Comparison of ENCODE assay signal across 30 cellular contexts in the genomic region with DNA sequence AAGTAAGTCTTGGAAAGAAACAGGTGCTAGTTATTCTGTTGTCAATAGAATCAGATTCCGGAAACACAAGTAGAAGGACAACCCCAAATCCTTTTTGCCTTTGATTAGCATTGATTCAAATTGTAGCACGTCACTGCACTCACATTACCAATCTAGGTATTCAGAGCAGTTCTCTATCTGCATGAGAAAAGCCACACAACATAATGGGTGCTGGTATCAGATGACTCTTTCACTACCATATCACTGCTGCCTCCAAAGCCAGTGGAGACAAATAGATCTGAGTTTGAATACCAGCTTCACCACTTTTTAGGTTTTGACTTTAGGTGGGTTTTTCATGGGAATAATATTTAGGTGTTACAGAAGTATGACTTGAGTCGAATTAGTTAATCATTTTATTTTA.
"Had no signal": no experiment of that assay in that cellular context is flagged by ENCODE, and none has a peak within 500 bp of the region (broad histone marks: within the 10 kb centered on the region; RNA-seq: fewer than 3 reads in every experiment).

No MANE protein-coding gene starts in this region.

- H3K4me3 ChIP-seq: gastrocnemius medialis, ovary, right lobe of liver, thoracic aorta, vagina had no signal

- H3K36me3 Mint-ChIP-seq: stimulated activated effector memory CD8-positive, alpha-beta T cell treated with anti-CD3 and anti-CD28 coated beads, Interleukin-12 subunit alpha, Interleukin-12 subunit beta, amount 100 ng/mL, for 72 hours had no signal

- H3K27ac Mint-ChIP-seq: activated CD4-positive, alpha-beta memory T cell treated with anti-CD3 and anti-CD28 coated beads, Interleukin-2, amount 10 ng/mL, durations not matched to agents 7 days and 5 days; activated CD4-positive, alpha-beta T cell treated with anti-CD3 and anti-CD28 coated beads, Interleukin-2, amount 10 ng/mL, durations not matched to agents 7 days and 5 days; activated naive CD4-positive, alpha-beta T cell treated with anti-CD3 and anti-CD28 coated beads, Interleukin-2, amount 50 U/mL, for 24 hours; activated naive CD8-positive, alpha-beta T cell treated with anti-CD3 and anti-CD28 coated beads, Interleukin-2, amount 50 U/mL, for 24 hours; activated T-helper 17 cell treated with anti-CD3 and anti-CD28 coated beads, Interleukin-2, amount 50 U/mL, for 72 hours; effector memory CD8-positive, alpha-beta T cell; nephron; progenitor cell of endocrine pancreas; stimulated activated effector memory CD8-positive, alpha-beta T cell treated with anti-CD3 and anti-CD28 coated beads, Interleukin-12 subunit alpha, Interleukin-12 subunit beta, amount 100 ng/mL, for 72 hours; stimulated activated naive CD8-positive, alpha-beta T cell treated with anti-CD3 and anti-CD28 coated beads, Interleukin-15, Interleukin-2, amounts not matched to agents 100 ng/mL and 50 ng/mL, for 24 hours had no signal

- H3K4me3 Mint-ChIP-seq: activated CD4-positive, alpha-beta memory T cell treated with anti-CD3 and anti-CD28 coated beads, Interleukin-2, amount 10 ng/mL, durations not matched to agents 7 days and 5 days; activated CD4-positive, alpha-beta T cell treated with anti-CD3 and anti-CD28 coated beads, Interleukin-2, amount 10 ng/mL, durations not matched to agents 7 days and 5 days; activated naive CD4-positive, alpha-beta T cell treated with anti-CD3 and anti-CD28 coated beads, Interleukin-2, amount 50 U/mL, for 24 hours; activated naive CD8-positive, alpha-beta T cell treated with anti-CD3 and anti-CD28 coated beads, Interleukin-2, amount 50 U/mL, for 24 hours; activated T-cell treated with anti-CD3 and anti-CD28 coated beads, Interleukin-2, amount 50 U/mL, for 4 hours; activated T-helper 17 cell treated with anti-CD3 and anti-CD28 coated beads, Interleukin-2, amount 50 U/mL, for 72 hours; effector memory CD8-positive, alpha-beta T cell; nephron; stimulated activated effector memory CD8-positive, alpha-beta T cell treated with anti-CD3 and anti-CD28 coated beads, Interleukin-12 subunit alpha, Interleukin-12 subunit beta, amount 100 ng/mL, for 72 hours; stimulated activated naive CD8-positive, alpha-beta T cell treated with anti-CD3 and anti-CD28 coated beads, Interleukin-15, Interleukin-2, amounts not matched to agents 100 ng/mL and 50 ng/mL, for 24 hours had no signal

- DNase-seq: activated CD4-positive, alpha-beta memory T cell treated with anti-CD3 and anti-CD28 coated beads, Interleukin-2, amount 10 ng/mL, durations not matched to agents 7 days and 5 days; activated CD4-positive, alpha-beta T cell treated with anti-CD3 and anti-CD28 coated beads for 1 hour; activated CD4-positive, alpha-beta T cell treated with anti-CD3 and anti-CD28 coated beads, Interleukin-2, amount 10 ng/mL, durations not matched to agents 7 days and 5 days; activated naive CD8-positive, alpha-beta T cell treated with anti-CD3 and anti-CD28 coated beads, Interleukin-2, amount 50 U/mL, for 24 hours; activated T-cell treated with anti-CD3 and anti-CD28 coated beads, Interleukin-2, amount 50 U/mL, for 4 hours; amygdala; caudate nucleus; cortex of kidney; effector memory CD8-positive, alpha-beta T cell; erythroblast; gastrocnemius medialis; glutamatergic neuron; left cardiac atrium; left ventricle myocardium superior; ovary; right lobe of liver; stimulated activated CD4-positive, alpha-beta T cell treated with anti-CD3 and anti-CD28 coated beads, Interleukin-12 subunit alpha, Interleukin-12 subunit beta, amount 100 ng/mL, for 4 hours; stimulated activated CD4-positive, alpha-beta T cell treated with anti-CD3 and anti-CD28 coated beads, Interleukin-4, amount 100 ng/mL, for 1 hour; T-helper 2 cell; trophoblast cell had no signal

- H3K27me3 Mint-ChIP-seq: activated CD4-positive, alpha-beta memory T cell treated with anti-CD3 and anti-CD28 coated beads, Interleukin-2, amount 10 ng/mL, durations not matched to agents 7 days and 5 days; activated CD4-positive, alpha-beta T cell treated with anti-CD3 and anti-CD28 coated beads, Interleukin-2, amount 10 ng/mL, durations not matched to agents 7 days and 5 days; activated naive CD4-positive, alpha-beta T cell treated with anti-CD3 and anti-CD28 coated beads, Interleukin-2, amount 50 U/mL, for 24 hours; activated naive CD8-positive, alpha-beta T cell treated with anti-CD3 and anti-CD28 coated beads, Interleukin-2, amount 50 U/mL, for 24 hours; activated T-helper 17 cell treated with anti-CD3 and anti-CD28 coated beads, Interleukin-2, amount 50 U/mL, for 72 hours; effector memory CD8-positive, alpha-beta T cell; progenitor cell of endocrine pancreas; stimulated activated naive CD8-positive, alpha-beta T cell treated with anti-CD3 and anti-CD28 coated beads, Interleukin-15, Interleukin-2, amounts not matched to agents 100 ng/mL and 50 ng/mL, for 24 hours had no signal

- H3K36me3 ChIP-seq: gastrocnemius medialis, neutrophil, ovary, right lobe of liver, thoracic aorta, vagina had no signal

- H3K4me1 ChIP-seq: gastrocnemius medialis, right lobe of liver, vagina had no signal

- H3K4me1 Mint-ChIP-seq: nephron had no signal

- H3K27me3 ChIP-seq: gastrocnemius medialis, neutrophil, ovary, right lobe of liver, vagina had no signal

- H3K9me3 ChIP-seq: gastrocnemius medialis, neutrophil, ovary, right lobe of liver, thoracic aorta, vagina had no signal

- H3K9me3 Mint-ChIP-seq: effector memory CD8-positive, alpha-beta T cell had no signal

- FAIRE-seq: keratinocyte had no signal

- ATAC-seq: activated naive CD8-positive, alpha-beta T cell treated with anti-CD3 and anti-CD28 coated beads, Interleukin-2, amount 50 U/mL, for 24 hours; activated T-cell treated with anti-CD3 and anti-CD28 coated beads, Interleukin-2, amount 50 U/mL, for 4 hours; activated T-helper 17 cell treated with anti-CD3 and anti-CD28 coated beads, Interleukin-2, amount 50 U/mL, for 72 hours; effector memory CD8-positive, alpha-beta T cell; gastrocnemius medialis; left cardiac atrium; left ventricle myocardium superior; right lobe of liver; stimulated activated effector memory CD8-positive, alpha-beta T cell treated with anti-CD3 and anti-CD28 coated beads, Interleukin-12 subunit alpha, Interleukin-12 subunit beta, amount 100 ng/mL, for 72 hours had no signal

- H3K27ac ChIP-seq: gastrocnemius medialis, neutrophil, ovary, right lobe of liver, thoracic aorta, vagina had no signal
